Comparison of ENCODE assay signal across 8 cellular contexts in genomic region chr6:2971420-2972218, GRCh38. TPM values are rescaled to one million over a fixed set of nuclear protein-coding genes. Genes with fewer than 3 reads are reported as not detected.
A peak's percentile ranks its signal among the peaks of the same experiment; 100 is the strongest.
DNase-seq lines count a peak whose midpoint lies in the region; ATAC-seq and TF ChIP-seq lines count a peak whose summit lies in the region.

SERPINB6 (minus strand) TSS chr6:2971567; CDS start chr6:2959332, 12,235 bp downstream.

- no peaks in the 10 kb centered on the region for H3K9me3 Mint-ChIP-seq in activated CD8-positive, alpha-beta T cell treated with anti-CD3 and anti-CD28 coated beads, Interleukin-2, amount 10 ng/mL, durations not matched to agents 7 days and 5 days (ENCODE audit: insufficient read depth)

- H3K27ac Mint-ChIP-seq in activated CD8-positive, alpha-beta T cell treated with anti-CD3 and anti-CD28 coated beads, Interleukin-2, amount 10 ng/mL, durations not matched to agents 7 days and 5 days, result peak within 1 kb of the TSS; percentile 84

- peak within 1 kb of the TSS; percentile 97 to 98 for H3K27ac ChIP-seq in left lung

- H3K4me1 Mint-ChIP-seq in activated CD8-positive, alpha-beta T cell treated with anti-CD3 and anti-CD28 coated beads, Interleukin-2, amount 10 ng/mL, durations not matched to agents 7 days and 5 days (ENCODE audit: low read depth), result peaks cover 36% of the 10 kb centered on the region

- peaks cover 9% of the 10 kb centered on the region for H3K36me3 Mint-ChIP-seq in activated CD8-positive, alpha-beta T cell treated with anti-CD3 and anti-CD28 coated beads, Interleukin-2, amount 10 ng/mL, durations not matched to agents 7 days and 5 days (ENCODE audit: low read depth)

- no peaks in the 10 kb centered on the region for H3K27me3 ChIP-seq in left lung

- CTCF ChIA-PET in activated CD8-positive, alpha-beta T cell treated with anti-CD3 and anti-CD28 coated beads, Interleukin-2, amount 10 ng/mL, durations not matched to agents 7 days and 5 days (lab: Charles Lee), result interaction anchor here (0.9 to 1.6 kb wide), 6 partner anchors 15 to 180 kb away, joined by 4 to 9 read pairs (median 5); no protein-coding TSS in a partner anchor

- TF ChIP-seq CTCF in left lung (IDR thresholded peaks at IDR 0.05), result no peak

- peaks cover 2% of the 10 kb centered on the region for H3K27me3 Mint-ChIP-seq in activated CD8-positive, alpha-beta T cell treated with anti-CD3 and anti-CD28 coated beads, Interleukin-2, amount 10 ng/mL, durations not matched to agents 7 days and 5 days (ENCODE audit: low read depth)

- no peaks in the 10 kb centered on the region for H3K9me3 ChIP-seq in left lung

- peak; percentile 76 for ATAC-seq in activated CD8-positive, alpha-beta T cell treated with anti-CD3 and anti-CD28 coated beads, Interleukin-2, amount 10 ng/mL, durations not matched to agents 7 days and 5 days
- ATAC-seq in left lung (peak; percentile 88), HG03520 (IDR thresholded peaks at IDR 0.05; ENCODE audit: unreplicated experiment) (no peak)

- peaks cover 6 to 48% of the 10 kb centered on the region in 2 donors for H3K4me1 ChIP-seq in left lung

- H3K4me3 ChIP-seq in left lung, result peak within 1 kb of the TSS; percentile 53 to 68

- intact Hi-C loops in left lung (cut with DNase I), result no loop called here

- POLR2A ChIA-PET in activated CD8-positive, alpha-beta T cell treated with anti-CD3 and anti-CD28 coated beads, Interleukin-2, amount 10 ng/mL, durations not matched to agents 7 days and 5 days (lab: Charles Lee), result interaction anchor here (0.6 to 1.5 kb wide), 9 partner anchors 13 to 130 kb away, joined by 3 to 13 read pairs (median 4); partner anchors contain the start of gene SERPINB1

- peak within 1 kb of the TSS; percentile 86 for H3K4me3 Mint-ChIP-seq in activated CD8-positive, alpha-beta T cell treated with anti-CD3 and anti-CD28 coated beads, Interleukin-2, amount 10 ng/mL, durations not matched to agents 7 days and 5 days

- DNase-seq in GF-D8 (lab: John Stamatoyannopoulos, UW), result peak; percentile 9
- peak; percentile 32 for DNase-seq in NCI-H1105 (lab: John Stamatoyannopoulos, UW)
- DNase-seq in activated CD8-positive, alpha-beta T cell treated with anti-CD3 and anti-CD28 coated beads, Interleukin-2, amount 10 ng/mL, durations not matched to agents 7 days and 5 days, result peak; percentile 51
- peak; percentile 12 for DNase-seq in effector CD4-positive, alpha-beta T cell
- peak; percentile 78 to 93 for DNase-seq in left lung
- peak; percentile 44 to 57 for DNase-seq in stimulated activated CD4-positive, alpha-beta T cell treated with anti-CD3 and anti-CD28 coated beads, Interleukin-2, amount 100 ng/mL, for 24 hours
- DNase-seq in NCI-H2171 (lab: John Stamatoyannopoulos, UW), result no peak

- no peaks in the 10 kb centered on the region for H3K36me3 ChIP-seq in left lung

RNA-seq across cellular contexts. Expression of gene SERPINB6, which starts in this region (rescaled TPM):
- 10 to 100 TPM; 51.0 to 52.8 TPM for total RNA-seq in activated CD8-positive, alpha-beta T cell treated with anti-CD3 and anti-CD28 coated beads, Interleukin-2, amount 10 ng/mL, durations not matched to agents 7 days and 5 days
- 100 to 1,000 TPM in 1 of 2 donors, 10 to 100 TPM in 1; 99.3 to 134 TPM for total RNA-seq in left lung
